1 cellular context compared by ENCODE assay signal in genomic region chr7:157281221-157281998, GRCh38.
TF ChIP-seq lines count a peak whose summit lies in the region.

No MANE protein-coding gene starts in this region.

TF ChIP-seq in H1, 55 proteins besides CTCF, POLR2A, EP300 and RAD21:
- no peak for TF ChIP-seq NANOG (IDR thresholded peaks at IDR 0.05; ENCODE audit: insufficient read depth, low read depth, low read length, poor library complexity, severe bottlenecking)
- TF ChIP-seq YY1 (IDR thresholded peaks at IDR 0.05; ENCODE audit: low read depth, low read length): no peak
- no peak for TF ChIP-seq JUND (IDR thresholded peaks at IDR 0.05; ENCODE audit: low read length)
- no peak for TF ChIP-seq CEBPB (IDR thresholded peaks at IDR 0.05; ENCODE audit: low read depth, low read length)
- no peak for TF ChIP-seq CHD1 (IDR thresholded peaks at IDR 0.05; ENCODE audit: low read depth, low read length)
- no peak for TF ChIP-seq POLR2AphosphoS5 (IDR thresholded peaks at IDR 0.05; ENCODE audit: low read depth, low read length)
- TF ChIP-seq EZH2 (IDR thresholded peaks at IDR 0.05; ENCODE audit: low read depth, low read length, severe bottlenecking): no peak
- no peak for TF ChIP-seq SP2 (IDR thresholded peaks at IDR 0.05; ENCODE audit: low read length)
- TF ChIP-seq TAF1 (IDR thresholded peaks at IDR 0.05; ENCODE audit: low read depth, low read length): no peak
- no peak for TF ChIP-seq TBP (IDR thresholded peaks at IDR 0.05; ENCODE audit: low read depth, low read length)
- TF ChIP-seq, protein P1, sequence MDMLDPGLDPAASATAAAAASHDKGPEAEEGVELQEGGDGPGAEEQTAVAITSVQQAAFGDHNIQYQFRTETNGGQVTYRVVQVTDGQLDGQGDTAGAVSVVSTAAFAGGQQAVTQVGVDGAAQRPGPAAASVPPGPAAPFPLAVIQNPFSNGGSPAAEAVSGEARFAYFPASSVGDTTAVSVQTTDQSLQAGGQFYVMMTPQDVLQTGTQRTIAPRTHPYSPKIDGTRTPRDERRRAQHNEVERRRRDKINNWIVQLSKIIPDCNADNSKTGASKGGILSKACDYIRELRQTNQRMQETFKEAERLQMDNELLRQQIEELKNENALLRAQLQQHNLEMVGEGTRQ (IDR thresholded peaks at IDR 0.05; ENCODE audit: low read length): no peak
- no peak for TF ChIP-seq SIN3A (conservative IDR thresholded peaks at IDR 0.05 in 1 of 2, IDR thresholded peaks at IDR 0.05 in 1 of 2; ENCODE audit: low read depth in 1 of 2, low read length in 2 of 2)
- TF ChIP-seq BACH1 (IDR thresholded peaks at IDR 0.05; ENCODE audit: low read length): no peak
- TF ChIP-seq SP4 (IDR thresholded peaks at IDR 0.05; ENCODE audit: low read length): no peak
- TF ChIP-seq GTF2F1 (IDR thresholded peaks at IDR 0.05; ENCODE audit: borderline replicate concordance, low read depth, low read length): no peak
- TF ChIP-seq KDM4A (IDR thresholded peaks at IDR 0.05; ENCODE audit: low read depth, low read length, severe bottlenecking): no peak
- TF ChIP-seq FOSL1 (IDR thresholded peaks at IDR 0.05; ENCODE audit: insufficient read depth, low read depth, low read length): no peak
- no peak for TF ChIP-seq RNF2 (IDR thresholded peaks at IDR 0.05; ENCODE audit: borderline replicate concordance, low read depth, low read length, missing control alignments, poor library complexity, severe bottlenecking)
- TF ChIP-seq EGR1 (IDR thresholded peaks at IDR 0.05; ENCODE audit: borderline replicate concordance, low read depth, low read length): no peak
TF ChIP-seq in H1: peak in this region for 0.
